1 cellular context compared by ENCODE assay signal in the genomic region with DNA sequence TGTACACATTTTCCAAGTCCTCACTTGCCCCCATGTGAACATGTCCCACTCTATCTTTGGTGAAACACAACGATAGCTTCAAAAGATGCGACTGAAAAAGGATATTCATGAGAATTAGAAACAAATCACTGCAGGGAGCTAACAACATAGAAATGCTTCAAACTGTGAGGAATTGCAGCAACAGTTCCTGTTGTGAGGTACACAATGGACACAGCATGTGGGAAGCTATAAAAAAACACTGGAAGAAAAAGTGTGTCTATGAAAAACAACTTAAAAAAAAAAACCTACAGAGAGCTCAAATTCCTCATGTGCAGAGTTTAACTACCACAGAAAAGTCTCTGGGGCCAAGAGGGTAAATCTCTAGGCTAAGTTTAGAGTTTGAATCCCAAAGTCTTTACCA.
TF ChIP-seq lines count a peak whose summit lies in the region.

No MANE protein-coding gene starts in this region.

TF ChIP-seq in GM23338, 12 proteins besides CTCF, POLR2A, EP300 and RAD21 (continued from another document):
- TF ChIP-seq, protein P1, sequence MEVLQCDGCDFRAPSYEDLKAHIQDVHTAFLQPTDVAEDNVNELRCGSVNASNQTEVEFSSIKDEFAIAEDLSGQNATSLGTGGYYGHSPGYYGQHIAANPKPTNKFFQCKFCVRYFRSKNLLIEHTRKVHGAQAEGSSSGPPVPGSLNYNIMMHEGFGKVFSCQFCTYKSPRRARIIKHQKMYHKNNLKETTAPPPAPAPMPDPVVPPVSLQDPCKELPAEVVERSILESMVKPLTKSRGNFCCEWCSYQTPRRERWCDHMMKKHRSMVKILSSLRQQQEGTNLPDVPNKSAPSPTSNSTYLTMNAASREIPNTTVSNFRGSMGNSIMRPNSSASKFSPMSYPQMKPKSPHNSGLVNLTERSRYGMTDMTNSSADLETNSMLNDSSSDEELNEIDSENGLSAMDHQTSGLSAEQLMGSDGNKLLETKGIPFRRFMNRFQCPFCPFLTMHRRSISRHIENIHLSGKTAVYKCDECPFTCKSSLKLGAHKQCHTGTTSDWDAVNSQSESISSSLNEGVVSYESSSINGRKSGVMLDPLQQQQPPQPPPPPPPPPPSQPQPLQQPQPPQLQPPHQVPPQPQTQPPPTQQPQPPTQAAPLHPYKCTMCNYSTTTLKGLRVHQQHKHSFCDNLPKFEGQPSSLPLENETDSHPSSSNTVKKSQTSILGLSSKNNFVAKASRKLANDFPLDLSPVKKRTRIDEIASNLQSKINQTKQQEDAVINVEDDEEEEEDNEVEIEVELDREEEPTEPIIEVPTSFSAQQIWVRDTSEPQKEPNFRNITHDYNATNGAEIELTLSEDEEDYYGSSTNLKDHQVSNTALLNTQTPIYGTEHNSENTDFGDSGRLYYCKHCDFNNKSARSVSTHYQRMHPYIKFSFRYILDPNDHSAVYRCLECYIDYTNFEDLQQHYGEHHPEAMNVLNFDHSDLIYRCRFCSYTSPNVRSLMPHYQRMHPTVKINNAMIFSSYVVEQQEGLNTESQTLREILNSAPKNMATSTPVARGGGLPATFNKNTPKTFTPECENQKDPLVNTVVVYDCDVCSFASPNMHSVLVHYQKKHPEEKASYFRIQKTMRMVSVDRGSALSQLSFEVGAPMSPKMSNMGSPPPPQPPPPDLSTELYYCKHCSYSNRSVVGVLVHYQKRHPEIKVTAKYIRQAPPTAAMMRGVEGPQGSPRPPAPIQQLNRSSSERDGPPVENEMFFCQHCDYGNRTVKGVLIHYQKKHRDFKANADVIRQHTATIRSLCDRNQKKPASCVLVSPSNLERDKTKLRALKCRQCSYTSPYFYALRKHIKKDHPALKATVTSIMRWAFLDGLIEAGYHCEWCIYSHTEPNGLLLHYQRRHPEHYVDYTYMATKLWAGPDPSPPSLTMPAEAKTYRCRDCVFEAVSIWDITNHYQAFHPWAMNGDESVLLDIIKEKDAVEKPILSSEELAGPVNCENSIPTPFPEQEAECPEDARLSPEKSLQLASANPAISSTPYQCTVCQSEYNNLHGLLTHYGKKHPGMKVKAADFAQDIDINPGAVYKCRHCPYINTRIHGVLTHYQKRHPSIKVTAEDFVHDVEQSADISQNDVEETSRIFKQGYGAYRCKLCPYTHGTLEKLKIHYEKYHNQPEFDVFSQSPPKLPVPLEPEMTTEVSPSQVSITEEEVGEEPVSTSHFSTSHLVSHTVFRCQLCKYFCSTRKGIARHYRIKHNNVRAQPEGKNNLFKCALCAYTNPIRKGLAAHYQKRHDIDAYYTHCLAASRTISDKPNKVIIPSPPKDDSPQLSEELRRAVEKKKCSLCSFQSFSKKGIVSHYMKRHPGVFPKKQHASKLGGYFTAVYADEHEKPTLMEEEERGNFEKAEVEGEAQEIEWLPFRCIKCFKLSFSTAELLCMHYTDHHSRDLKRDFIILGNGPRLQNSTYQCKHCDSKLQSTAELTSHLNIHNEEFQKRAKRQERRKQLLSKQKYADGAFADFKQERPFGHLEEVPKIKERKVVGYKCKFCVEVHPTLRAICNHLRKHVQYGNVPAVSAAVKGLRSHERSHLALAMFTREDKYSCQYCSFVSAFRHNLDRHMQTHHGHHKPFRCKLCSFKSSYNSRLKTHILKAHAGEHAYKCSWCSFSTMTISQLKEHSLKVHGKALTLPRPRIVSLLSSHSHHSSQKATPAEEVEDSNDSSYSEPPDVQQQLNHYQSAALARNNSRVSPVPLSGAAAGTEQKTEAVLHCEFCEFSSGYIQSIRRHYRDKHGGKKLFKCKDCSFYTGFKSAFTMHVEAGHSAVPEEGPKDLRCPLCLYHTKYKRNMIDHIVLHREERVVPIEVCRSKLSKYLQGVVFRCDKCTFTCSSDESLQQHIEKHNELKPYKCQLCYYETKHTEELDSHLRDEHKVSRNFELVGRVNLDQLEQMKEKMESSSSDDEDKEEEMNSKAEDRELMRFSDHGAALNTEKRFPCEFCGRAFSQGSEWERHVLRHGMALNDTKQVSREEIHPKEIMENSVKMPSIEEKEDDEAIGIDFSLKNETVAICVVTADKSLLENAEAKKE (CRISPR knock-in tag; IDR thresholded peaks at IDR 0.05), result no peak
- TF ChIP-seq ZNF331 (CRISPR knock-in tag; IDR thresholded peaks at IDR 0.05; ENCODE audit: low read depth), result no peak
